Comparison of ENCODE assay signal across 12 cellular contexts in the genomic region with DNA sequence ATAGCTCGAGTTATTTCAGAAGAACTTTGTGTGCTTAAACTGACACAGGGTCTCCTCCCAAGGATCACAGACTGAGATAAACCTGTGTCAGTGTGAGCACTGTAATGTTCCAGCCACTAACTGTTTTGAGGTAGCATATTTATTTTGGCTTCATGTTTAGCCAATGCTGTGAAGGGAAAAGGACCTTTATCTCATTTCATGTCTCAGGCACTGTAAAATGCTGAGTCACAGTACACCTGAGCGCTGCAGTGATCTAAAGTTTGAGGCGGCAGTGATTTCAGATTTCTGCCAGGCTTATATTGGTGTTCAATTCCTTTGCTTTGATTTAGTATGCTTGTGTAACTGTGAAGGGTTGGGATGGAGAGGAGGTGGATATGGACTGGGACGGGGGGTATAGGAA. TPM values are rescaled to one million over a fixed set of nuclear protein-coding genes. Genes with fewer than 3 reads are reported as not detected.
DNase-seq lines count a peak whose midpoint lies in the region; ATAC-seq, FAIRE-seq and TF ChIP-seq lines count a peak whose summit lies in the region.
"Had no signal": no experiment of that assay in that cellular context is flagged by ENCODE, and none has a peak within 500 bp of the region (broad histone marks: within the 10 kb centered on the region; RNA-seq: fewer than 3 reads in every experiment).

No MANE protein-coding gene starts in this region.

- H3K36me3 ChIP-seq in H1 (ENCODE audit: control insufficient read depth in 2 of 4, insufficient read depth in 4 of 4, low read length in 3 of 4) = peaks cover 0 to 8% (median 0%) of the 10 kb centered on the region in 4 experiments; a peak in 1 of 8 replicates

- H3K27ac Mint-ChIP-seq in activated CD8-positive, alpha-beta T cell treated with anti-CD3 and anti-CD28 coated beads for 36 hours = peak overlapping the region; percentile 86
- H3K27ac Mint-ChIP-seq in activated CD8-positive, alpha-beta T cell treated with anti-CD3 and anti-CD28 coated beads, Interleukin-2, amount 10 ng/mL, durations not matched to agents 7 days and 5 days = no peak overlapping the region
- peak overlapping the region; percentile 33 for H3K27ac Mint-ChIP-seq in stimulated activated effector memory CD8-positive, alpha-beta T cell treated with anti-CD3 and anti-CD28 coated beads, Interleukin-12 subunit alpha, Interleukin-12 subunit beta, amount 100 ng/mL, for 72 hours

- H3K9me3 Mint-ChIP-seq in activated CD8-positive, alpha-beta T cell treated with anti-CD3 and anti-CD28 coated beads for 36 hours = no peaks in the 10 kb centered on the region
- no peaks in the 10 kb centered on the region for H3K9me3 Mint-ChIP-seq in activated CD8-positive, alpha-beta T cell treated with anti-CD3 and anti-CD28 coated beads, Interleukin-2, amount 10 ng/mL, durations not matched to agents 7 days and 5 days (ENCODE audit: insufficient read depth)
- H3K9me3 Mint-ChIP-seq in stimulated activated effector memory CD8-positive, alpha-beta T cell treated with anti-CD3 and anti-CD28 coated beads, Interleukin-12 subunit alpha, Interleukin-12 subunit beta, amount 100 ng/mL, for 72 hours = no peaks in the 10 kb centered on the region

- no peaks in the 10 kb centered on the region for H3K27me3 ChIP-seq in H1 (replicated peaks in 1 of 4; ENCODE audit: control insufficient read depth in 3 of 4, extremely low read depth in 1 of 4, insufficient read depth in 3 of 4, low read length in 3 of 4)

- H2BK5ac ChIP-seq in H1 (ENCODE audit: low read depth, low read length) = no peak overlapping the region

- intact Hi-C loops in activated CD8-positive, alpha-beta T cell treated with anti-CD3 and anti-CD28 coated beads for 36 hours (cut with micrococcal nuclease) = no loop called here

- H2BK15ac ChIP-seq in H1 (ENCODE audit: low read length) = no peak overlapping the region

- POLR2A ChIA-PET in activated CD8-positive, alpha-beta T cell treated with anti-CD3 and anti-CD28 coated beads for 36 hours (lab: Charles Lee) = no interaction called here
- POLR2A ChIA-PET in activated CD8-positive, alpha-beta T cell treated with anti-CD3 and anti-CD28 coated beads, Interleukin-2, amount 10 ng/mL, durations not matched to agents 7 days and 5 days (lab: Charles Lee) = no interaction called here
- POLR2A ChIA-PET in H1 (lab: Charles Lee; ENCODE audit: partially characterized antibody) = no interaction called here

- H3K36me3 Mint-ChIP-seq in activated CD8-positive, alpha-beta T cell treated with anti-CD3 and anti-CD28 coated beads for 36 hours (ENCODE audit: low read depth) = peaks cover 14% of the 10 kb centered on the region
- H3K36me3 Mint-ChIP-seq in activated CD8-positive, alpha-beta T cell treated with anti-CD3 and anti-CD28 coated beads, Interleukin-2, amount 10 ng/mL, durations not matched to agents 7 days and 5 days (ENCODE audit: low read depth) = peaks cover 11% of the 10 kb centered on the region
- H3K36me3 Mint-ChIP-seq in stimulated activated effector memory CD8-positive, alpha-beta T cell treated with anti-CD3 and anti-CD28 coated beads, Interleukin-12 subunit alpha, Interleukin-12 subunit beta, amount 100 ng/mL, for 72 hours = peaks cover 14% of the 10 kb centered on the region

- H3K56ac ChIP-seq in H1 (replicated peaks; ENCODE audit: insufficient read length, low read depth, low read length) = no peak overlapping the region

- H2BK120ac ChIP-seq in H1 (replicated peaks; ENCODE audit: low read depth, low read length) = no peak overlapping the region

- H3K4me3 ChIP-seq in H1 (ENCODE audit: extremely low read depth in 1 of 4, insufficient read depth in 2 of 4, low read depth in 3 of 4, low read length in 4 of 4) = no peak overlapping the region
- H3K4me3 ChIP-seq: smooth muscle cell had no signal

- no peak overlapping the region for H3K14ac ChIP-seq in H1 (ENCODE audit: insufficient read length)

- no peak overlapping the region for H2AFZ ChIP-seq in H1 (ENCODE audit: low read length)

- peak; percentile 16 for DNase-seq in activated CD8-positive, alpha-beta T cell treated with anti-CD3 and anti-CD28 coated beads for 36 hours
- no peak for DNase-seq in activated CD8-positive, alpha-beta T cell treated with anti-CD3 and anti-CD28 coated beads, Interleukin-2, amount 10 ng/mL, durations not matched to agents 7 days and 5 days
- DNase-seq in NCI-H69 (lab: John Stamatoyannopoulos, UW) = peak; percentile 2
- no peak for DNase-seq in H1 (ENCODE audit: low read depth in 1 of 2, low spot score in 2 of 2)
- no peak for DNase-seq in stimulated activated effector memory CD8-positive, alpha-beta T cell treated with anti-CD3 and anti-CD28 coated beads, Interleukin-12 subunit alpha, Interleukin-12 subunit beta, amount 100 ng/mL, for 72 hours (ENCODE audit: low spot score in 2 of 2)
- DNase-seq in GM13976 (ENCODE audit: low spot score) = no peak
- no peak for DNase-seq in HuH-7.5 (ENCODE audit: low spot score)
- DNase-seq: DND-41 had no signal

- CTCF ChIA-PET in activated CD8-positive, alpha-beta T cell treated with anti-CD3 and anti-CD28 coated beads for 36 hours (lab: Charles Lee) = interaction anchor here (0.9 to 1.1 kb wide), 2 partner anchors 61 to 166 kb away, joined by 3 to 4 read pairs; no protein-coding TSS in a partner anchor
- CTCF ChIA-PET in activated CD8-positive, alpha-beta T cell treated with anti-CD3 and anti-CD28 coated beads, Interleukin-2, amount 10 ng/mL, durations not matched to agents 7 days and 5 days (lab: Charles Lee) = interaction anchor here (1.7 kb wide), 1 partner anchor 165 kb away, joined by 8 read pairs; no protein-coding TSS in a partner anchor
- CTCF ChIA-PET in H1 (lab: Charles Lee; ENCODE audit: partially characterized antibody) = interaction anchor here (0.9 to 1.0 kb wide), 2 partner anchors 42 to 122 kb away, joined by 3 to 4 read pairs; no protein-coding TSS in a partner anchor

- ATAC-seq in activated CD8-positive, alpha-beta T cell treated with anti-CD3 and anti-CD28 coated beads for 36 hours = no peak
- ATAC-seq in activated CD8-positive, alpha-beta T cell treated with anti-CD3 and anti-CD28 coated beads, Interleukin-2, amount 10 ng/mL, durations not matched to agents 7 days and 5 days = no peak
- ATAC-seq in stimulated activated effector memory CD8-positive, alpha-beta T cell treated with anti-CD3 and anti-CD28 coated beads, Interleukin-12 subunit alpha, Interleukin-12 subunit beta, amount 100 ng/mL, for 72 hours = no peak
- no peak for ATAC-seq in HG03520 (IDR thresholded peaks at IDR 0.05; ENCODE audit: unreplicated experiment)

- no peak overlapping the region for H4K5ac ChIP-seq in H1 (ENCODE audit: insufficient read length, low read depth, low read length)

- peaks cover 5% of the 10 kb centered on the region for H3K23me2 ChIP-seq in H1 (ENCODE audit: low read depth, low read length)

- WGBS in H1 (ENCODE audit: extremely low coverage in 1 of 2, insufficient coverage in 1 of 2, insufficient read length in 1 of 2, insufficient replicate concordance in 2 of 2, low coverage in 1 of 2, low lambda C conversion rate in 2 of 2, missing lambda C conversion rate in 1 of 2), 2 experiments = 85% methylated on average over 4 of the region's 4 CpGs; no CpG with 5 or more reads in 1 of the 2 experiments

- no peak overlapping the region for H3K9ac ChIP-seq in H1 (replicated peaks in 1 of 4; ENCODE audit: extremely low read depth in 1 of 4, low read depth in 3 of 4, low read length in 3 of 4)

- H3K4me2 ChIP-seq in H1 (ENCODE audit: insufficient read depth in 1 of 2, low read depth in 2 of 2, low read length in 2 of 2) = no peak overlapping the region
- H3K4me2 ChIP-seq: smooth muscle cell had no signal

- H3K4ac ChIP-seq in H1 (replicated peaks; ENCODE audit: insufficient read length, low read depth, low read length) = no peak overlapping the region

- H3K27me3 Mint-ChIP-seq in activated CD8-positive, alpha-beta T cell treated with anti-CD3 and anti-CD28 coated beads for 36 hours = no peaks in the 10 kb centered on the region
- H3K27me3 Mint-ChIP-seq in activated CD8-positive, alpha-beta T cell treated with anti-CD3 and anti-CD28 coated beads, Interleukin-2, amount 10 ng/mL, durations not matched to agents 7 days and 5 days (ENCODE audit: low read depth) = no peaks in the 10 kb centered on the region

- no peak overlapping the region for H2BK12ac ChIP-seq in H1 (ENCODE audit: low read depth, low read length)

- peaks cover 4% of the 10 kb centered on the region; the same call in 1 of the 2 replicates for H3K79me1 ChIP-seq in H1 (ENCODE audit: low read depth, low read length)

- no peak for TF ChIP-seq EP300 in H1 (IDR thresholded peaks at IDR 0.05; ENCODE audit: borderline replicate concordance in 1 of 2, low read depth in 2 of 2, low read length in 2 of 2)

- H4K8ac ChIP-seq in H1 (ENCODE audit: extremely low read depth, insufficient read depth, low read length) = no peak overlapping the region

- no peak overlapping the region for H3K18ac ChIP-seq in H1 (ENCODE audit: extremely low read depth, low read length)

- H3K4me1 Mint-ChIP-seq in activated CD8-positive, alpha-beta T cell treated with anti-CD3 and anti-CD28 coated beads for 36 hours (ENCODE audit: low read depth) = peaks cover 34% of the 10 kb centered on the region
- peaks cover 31% of the 10 kb centered on the region for H3K4me1 Mint-ChIP-seq in activated CD8-positive, alpha-beta T cell treated with anti-CD3 and anti-CD28 coated beads, Interleukin-2, amount 10 ng/mL, durations not matched to agents 7 days and 5 days (ENCODE audit: low read depth)
- peaks cover 41% of the 10 kb centered on the region for H3K4me1 Mint-ChIP-seq in stimulated activated effector memory CD8-positive, alpha-beta T cell treated with anti-CD3 and anti-CD28 coated beads, Interleukin-12 subunit alpha, Interleukin-12 subunit beta, amount 100 ng/mL, for 72 hours

- no peak overlapping the region for H3K23ac ChIP-seq in H1 (ENCODE audit: insufficient read length)

- TF ChIP-seq POLR2A in H1 (IDR thresholded peaks at IDR 0.05; ENCODE audit: control extremely low read depth in 1 of 2, low read depth in 2 of 2, low read length in 2 of 2) = no peak

- peaks cover 6 to 15% of the 10 kb centered on the region in 2 experiments; a peak in 3 of 4 replicates for H3K79me2 ChIP-seq in H1 (ENCODE audit: control insufficient read depth in 1 of 2, insufficient read depth in 2 of 2, low read length in 2 of 2)

- no peaks in the 10 kb centered on the region for H3K9me3 ChIP-seq in H1 (ENCODE audit: insufficient read depth in 2 of 2, low read depth in 1 of 2, low read length in 1 of 2)

- no peak for TF ChIP-seq RAD21 in H1 (IDR thresholded peaks at IDR 0.05 in 1 of 2, conservative IDR thresholded peaks at IDR 0.05 in 1 of 2; ENCODE audit: low read depth in 2 of 2, low read length in 2 of 2)

- H3K4me1 ChIP-seq in H1 (replicated peaks in 1 of 4; ENCODE audit: control insufficient read depth in 3 of 4, insufficient read depth in 4 of 4, low read length in 3 of 4) = peaks cover 2 to 12% (median 5%) of the 10 kb centered on the region in 4 experiments; a peak in 4 of 7 replicates

- peak overlapping the region; percentile 28 for H3K4me3 Mint-ChIP-seq in activated CD8-positive, alpha-beta T cell treated with anti-CD3 and anti-CD28 coated beads for 36 hours
- no peak overlapping the region for H3K4me3 Mint-ChIP-seq in activated CD8-positive, alpha-beta T cell treated with anti-CD3 and anti-CD28 coated beads, Interleukin-2, amount 10 ng/mL, durations not matched to agents 7 days and 5 days
- H3K4me3 Mint-ChIP-seq in stimulated activated effector memory CD8-positive, alpha-beta T cell treated with anti-CD3 and anti-CD28 coated beads, Interleukin-12 subunit alpha, Interleukin-12 subunit beta, amount 100 ng/mL, for 72 hours = no peak overlapping the region

- H4K20me1 ChIP-seq in H1 (replicated peaks in 1 of 2; ENCODE audit: control insufficient read depth in 1 of 2, insufficient read depth in 2 of 2, low read length in 2 of 2) = no peaks in the 10 kb centered on the region

- H4K91ac ChIP-seq in H1 (replicated peaks; ENCODE audit: insufficient read length, low read length) = no peak overlapping the region

- FAIRE-seq in H1 (lab: Jason Lieb, UNC) = no peak
- FAIRE-seq: frontal cortex, urothelium cell line had no signal

- in situ Hi-C loops in GM13976 (cut with MboI; ENCODE audit: low sequenced_read_pairs, unreplicated experiment) = no loop called here

- no peak overlapping the region for H2BK20ac ChIP-seq in H1 (ENCODE audit: low read length)

- no peak overlapping the region for H3K27ac ChIP-seq in H1 (ENCODE audit: low read depth, low read length)

- no peak overlapping the region for H2AK5ac ChIP-seq in H1 (ENCODE audit: low read depth, low read length)

- TF ChIP-seq CTCF in activated CD8-positive, alpha-beta T cell treated with anti-CD3 and anti-CD28 coated beads for 36 hours (IDR thresholded peaks at IDR 0.05) = no peak
- TF ChIP-seq CTCF in H1 (IDR thresholded peaks at IDR 0.05; ENCODE audit: control extremely low read depth in 1 of 3, insufficient read depth in 1 of 3, low read depth in 1 of 3, low read length in 3 of 3) = no peak
- no peak for TF ChIP-seq CTCF in GM13976 (IDR thresholded peaks at IDR 0.05; ENCODE audit: borderline replicate concordance, control extremely low read depth, extremely low read depth, insufficient read depth, missing control alignments)

RNA-seq across cellular contexts. Expression of gene DNAJA2, which starts 3.1 kb away (rescaled TPM):
- 10 to 100 TPM; 68.4 to 70.2 TPM for total RNA-seq in activated CD8-positive, alpha-beta T cell treated with anti-CD3 and anti-CD28 coated beads for 36 hours
- 10 to 100 TPM; 53.9 to 54.1 TPM for total RNA-seq in activated CD8-positive, alpha-beta T cell treated with anti-CD3 and anti-CD28 coated beads, Interleukin-2, amount 10 ng/mL, durations not matched to agents 7 days and 5 days
- 93.8 and 97.4 TPM in 2 replicates for total RNA-seq in H1 (2021; fragmentation: NEBNext Ultra II Directional; extraction: Animal tissue kit (Norgen Biotek cat#: 25700))
- 6.3 and 9.4 TPM in 2 replicates for polyA plus RNA-seq in H1 (2011; rRNA removed)
- 14.5 TPM for polyA plus RNA-seq in H1 (2011; cell fraction: cytosol; rRNA removed)
- 6.4 TPM for polyA plus RNA-seq in H1 (2011; cell fraction: nucleus; rRNA removed)
- polyA plus RNA-seq in H1 (2012, experiment 1 of 2) = 56.4 to 84.1 TPM (median 72.0 TPM) in 4 replicates
- polyA plus RNA-seq in H1 (2012, experiment 2 of 2) = 9.8 TPM
- 42.7 TPM for polyA plus RNA-seq in H1 (2013, experiment 1 of 2)
- polyA plus RNA-seq in H1 (2013, experiment 2 of 2) = 44.6 TPM
- polyA minus RNA-seq in H1 (2011; rRNA and poly(A)+ RNA removed) = 28.7 and 29.8 TPM in 2 replicates
- polyA minus RNA-seq in H1 (2011; cell fraction: cytosol; rRNA and poly(A)+ RNA removed) = 34.9 TPM
- polyA minus RNA-seq in H1 (2011; cell fraction: nucleus; rRNA and poly(A)+ RNA removed) = 28.6 TPM

Comparison
In these comparisons a context has a peak if more than half of its experiments do, and no peak if none do; other contexts are left out.
1. DNase-seq: peak in activated CD8-positive, alpha-beta T cell treated with anti-CD3 and anti-CD28 coated beads for 36 hours (single experiment) and NCI-H69 (single experiment); none in activated CD8-positive, alpha-beta T cell treated with anti-CD3 and anti-CD28 coated beads, Interleukin-2, amount 10 ng/mL, durations not matched to agents 7 days and 5 days (single experiment), H1 (0 of 2), stimulated activated effector memory CD8-positive, alpha-beta T cell treated with anti-CD3 and anti-CD28 coated beads, Interleukin-12 subunit alpha, Interleukin-12 subunit beta, amount 100 ng/mL, for 72 hours (0 of 2), GM13976 (single experiment) and HuH-7.5 (single experiment).